Comparison of ENCODE assay signal across 20 cellular contexts in the genomic region with DNA sequence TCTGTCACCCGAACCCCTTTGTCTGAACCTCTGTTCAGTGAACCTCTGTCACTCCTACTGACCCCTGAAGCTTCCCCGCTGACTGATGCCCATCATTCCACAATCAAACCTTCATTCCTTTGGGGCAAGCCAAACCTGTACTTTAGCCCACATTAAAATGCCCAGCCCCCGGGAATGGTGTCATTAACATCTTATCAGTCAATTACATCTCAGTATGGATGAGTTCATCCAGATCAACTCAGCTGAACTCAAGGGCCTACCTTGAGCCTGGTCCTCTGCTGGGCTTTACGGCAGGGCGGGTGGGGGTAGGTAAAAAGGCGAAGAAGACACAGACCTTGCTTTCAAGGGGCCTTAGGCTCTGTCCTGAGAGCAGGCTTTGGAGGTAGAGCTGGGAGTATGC.
"Had no signal": no experiment of that assay in that cellular context is flagged by ENCODE, and none has a peak within 500 bp of the region (broad histone marks: within the 10 kb centered on the region; RNA-seq: fewer than 3 reads in every experiment).

No MANE protein-coding gene starts in this region.

- H3K27me3 ChIP-seq: dorsolateral prefrontal cortex, heart right ventricle, right lobe of liver, spleen, testis had no signal

- H3K4me1 Mint-ChIP-seq: natural killer cell; stimulated activated naive B cell treated with anti-CD40 and anti-IgM and Interleukin-4, amounts not matched to agents 10 μg/mL and 1 μg/mL and 100 μg/mL, for 72 hours; stimulated activated naive CD8-positive, alpha-beta T cell treated with anti-CD3 and anti-CD28 coated beads, Interleukin-15, amount 100 ng/mL, for 72 hours had no signal

- H3K79me2 ChIP-seq: parathyroid adenoma had no signal

- H3K4me3 ChIP-seq: dorsolateral prefrontal cortex, heart right ventricle, psoas muscle, right lobe of liver, spleen, testis had no signal

- H2AFZ ChIP-seq: parathyroid adenoma had no signal

- H3K36me3 Mint-ChIP-seq: natural killer cell; stimulated activated naive B cell treated with anti-CD40 and anti-IgM and Interleukin-4, amounts not matched to agents 10 μg/mL and 1 μg/mL and 100 μg/mL, for 72 hours had no signal

- H3K4me3 Mint-ChIP-seq: natural killer cell; stimulated activated naive B cell treated with anti-CD40 and anti-IgM and Interleukin-4, amounts not matched to agents 10 μg/mL and 1 μg/mL and 100 μg/mL, for 72 hours; stimulated activated naive CD8-positive, alpha-beta T cell treated with anti-CD3 and anti-CD28 coated beads, Interleukin-15, amount 100 ng/mL, for 72 hours had no signal

- H3K27me3 Mint-ChIP-seq: stimulated activated naive CD8-positive, alpha-beta T cell treated with anti-CD3 and anti-CD28 coated beads, Interleukin-15, amount 100 ng/mL, for 72 hours had no signal

- H3K27ac ChIP-seq: dorsolateral prefrontal cortex, heart right ventricle, parathyroid adenoma, psoas muscle, right lobe of liver, spleen, testis had no signal

- H3K36me3 ChIP-seq: heart right ventricle, right lobe of liver, spleen had no signal

- H3K4me1 ChIP-seq: heart right ventricle, psoas muscle, right lobe of liver, testis had no signal

- DNase-seq: cortex of kidney; dorsolateral prefrontal cortex; effector CD8-positive, alpha-beta T cell; heart right ventricle; hypothalamus; kidney glomerular epithelial cell; mammary epithelial cell; natural killer cell; psoas muscle; retina; right lobe of liver; stimulated activated CD4-positive, alpha-beta T cell treated with anti-CD3 and anti-CD28 coated beads, Interleukin-15, amount 100 ng/mL, for 24 hours; stimulated activated CD4-positive, alpha-beta T cell treated with anti-CD3 and anti-CD28 coated beads, Interleukin-1b, Interleukin-23, amount 100 ng/mL, for 48 hours; stimulated activated CD4-positive, alpha-beta T cell treated with anti-CD3 and anti-CD28 coated beads, Interleukin-4, amount 100 ng/mL, for 24 hours; stimulated activated naive B cell treated with anti-CD40 and anti-IgM and Interleukin-4, amounts not matched to agents 10 μg/mL and 1 μg/mL and 100 μg/mL, for 72 hours; stimulated activated naive CD8-positive, alpha-beta T cell treated with anti-CD3 and anti-CD28 coated beads, Interleukin-15, amount 100 ng/mL, for 72 hours; testis; trophoblast cell had no signal

- H3K9ac ChIP-seq: parathyroid adenoma had no signal

- H3K9me3 Mint-ChIP-seq: natural killer cell; stimulated activated naive B cell treated with anti-CD40 and anti-IgM and Interleukin-4, amounts not matched to agents 10 μg/mL and 1 μg/mL and 100 μg/mL, for 72 hours; stimulated activated naive CD8-positive, alpha-beta T cell treated with anti-CD3 and anti-CD28 coated beads, Interleukin-15, amount 100 ng/mL, for 72 hours had no signal

- H3K27ac Mint-ChIP-seq: natural killer cell; stimulated activated naive B cell treated with anti-CD40 and anti-IgM and Interleukin-4, amounts not matched to agents 10 μg/mL and 1 μg/mL and 100 μg/mL, for 72 hours; stimulated activated naive CD8-positive, alpha-beta T cell treated with anti-CD3 and anti-CD28 coated beads, Interleukin-15, amount 100 ng/mL, for 72 hours had no signal

- H3K9me3 ChIP-seq: heart right ventricle, psoas muscle, right lobe of liver, spleen, testis had no signal
